ENCODE assay signal across 17 cellular contexts in genomic region chr7:144784943-144785342, GRCh38. TPM values are rescaled to one million over a fixed set of nuclear protein-coding genes. Genes with fewer than 3 reads are reported as not detected.
DNase-seq lines count a peak whose midpoint lies in the region; ATAC-seq and TF ChIP-seq lines count a peak whose summit lies in the region.
"Had no signal": no experiment of that assay in that cellular context is flagged by ENCODE, and none has a peak within 500 bp of the region (broad histone marks: within the 10 kb centered on the region; RNA-seq: fewer than 3 reads in every experiment).

No MANE protein-coding gene starts in this region.

- no peaks in the 10 kb centered on the region for H3K9me3 Mint-ChIP-seq in memory B cell
- H3K9me3 Mint-ChIP-seq in CD8-positive, alpha-beta T cell: no peaks in the 10 kb centered on the region
- H3K9me3 Mint-ChIP-seq: activated T-cell treated with anti-CD3 and anti-CD28 coated beads, Interleukin-2, amount 50 U/mL, for 72 hours; T-helper 2 cell treated with Interferon-gamma antibody and Interleukin-4, amounts not matched to agents 5 μg/mL and 100 μg/mL, for 36 hours had no signal

- intact Hi-C loops in CD8-positive, alpha-beta T cell (cut with DNase I, micrococcal nuclease): loop anchor here in 1 of 2 experiments (5.0 kb wide), 2 partner anchors 48 to 72 kb away; no protein-coding TSS in a partner anchor

- H3K36me3 Mint-ChIP-seq in memory B cell: no peaks in the 10 kb centered on the region
- no peaks in the 10 kb centered on the region for H3K36me3 Mint-ChIP-seq in CD8-positive, alpha-beta T cell
- H3K36me3 Mint-ChIP-seq: activated naive CD8-positive, alpha-beta T cell had no signal

- peaks cover 8% of the 10 kb centered on the region for H3K4me1 Mint-ChIP-seq in memory B cell
- peaks cover 7% of the 10 kb centered on the region for H3K4me1 Mint-ChIP-seq in CD8-positive, alpha-beta T cell (ENCODE audit: low read depth)

- ATAC-seq in memory B cell (ENCODE audit: low read depth): no peak
- no peak for ATAC-seq in CD8-positive, alpha-beta T cell
- no peak for ATAC-seq in HG02763 (IDR thresholded peaks at IDR 0.05; ENCODE audit: unreplicated experiment)
- ATAC-seq: activated CD4-positive, CD25-positive, alpha-beta regulatory T cell treated with anti-CD3 and anti-CD28 coated beads, Interleukin-2, amount 50 U/mL, for 24 hours; activated T-cell treated with anti-CD3 and anti-CD28 coated beads, Interleukin-2, amount 50 U/mL, for 72 hours had no signal

- H3K4me3 ChIP-seq in CD8-positive, alpha-beta T cell (ENCODE audit: low read depth, low read length): no peak overlapping the region

- no peaks in the 10 kb centered on the region for H3K27me3 ChIP-seq in CD8-positive, alpha-beta T cell (ENCODE audit: insufficient read depth, low read length)
- H3K27me3 ChIP-seq: neutrophil had no signal

- POLR2A ChIA-PET in CD8-positive, alpha-beta T cell (lab: Charles Lee): interaction anchor here (0.9 to 1.9 kb wide), 2 partner anchors 15 to 51 kb away, joined by 3 to 10 read pairs; partner anchors contain the start of gene TPK1

- no peaks in the 10 kb centered on the region for H3K4me1 ChIP-seq in CD8-positive, alpha-beta T cell (ENCODE audit: insufficient read depth, low read length)

- peak; percentile 8 for DNase-seq in AG20443 (ENCODE audit: low spot score)
- DNase-seq in LHCN-M2 (ENCODE audit: low read depth): peak; percentile 30
- peak; percentile 20 for DNase-seq in dermis blood vessel endothelial cell
- DNase-seq in memory B cell (ENCODE audit: low spot score in 2 of 2): no peak
- DNase-seq in GF-D8 (lab: John Stamatoyannopoulos, UW): no peak
- no peak for DNase-seq in CD8-positive, alpha-beta T cell
- DNase-seq in T-helper 2 cell: no peak
- DNase-seq: activated T-cell treated with anti-CD3 and anti-CD28 coated beads, Interleukin-2, amount 50 U/mL, for 72 hours; DMS79; HFFc6; KBM-7; NCI-H2029 had no signal

- peak overlapping the region; percentile 4 for H3K27ac Mint-ChIP-seq in memory B cell
- no peak overlapping the region for H3K27ac Mint-ChIP-seq in CD8-positive, alpha-beta T cell
- H3K27ac Mint-ChIP-seq: activated naive CD8-positive, alpha-beta T cell; activated T-cell treated with anti-CD3 and anti-CD28 coated beads, Interleukin-2, amount 50 U/mL, for 72 hours; HFFc6; T-helper 2 cell treated with Interferon-gamma antibody and Interleukin-4, amounts not matched to agents 5 μg/mL and 100 μg/mL, for 36 hours had no signal

- no peak for TF ChIP-seq CTCF in CD8-positive, alpha-beta T cell (IDR thresholded peaks at IDR 0.05)

- no peaks in the 10 kb centered on the region for H3K9me3 ChIP-seq in CD8-positive, alpha-beta T cell (ENCODE audit: low read length)
- H3K9me3 ChIP-seq: neutrophil had no signal

- H3K27me3 Mint-ChIP-seq in memory B cell: no peaks in the 10 kb centered on the region
- no peaks in the 10 kb centered on the region for H3K27me3 Mint-ChIP-seq in CD8-positive, alpha-beta T cell (ENCODE audit: low read depth)
- H3K27me3 Mint-ChIP-seq: activated naive CD8-positive, alpha-beta T cell had no signal

- H3K27ac ChIP-seq in CD8-positive, alpha-beta T cell (ENCODE audit: low read depth, low read length): no peak overlapping the region
- H3K27ac ChIP-seq: neutrophil had no signal

- no peak overlapping the region for H3K4me3 Mint-ChIP-seq in memory B cell
- no peak overlapping the region for H3K4me3 Mint-ChIP-seq in CD8-positive, alpha-beta T cell
- H3K4me3 Mint-ChIP-seq: activated naive CD8-positive, alpha-beta T cell; activated T-cell treated with anti-CD3 and anti-CD28 coated beads, Interleukin-2, amount 50 U/mL, for 72 hours; HFFc6; T-helper 2 cell treated with Interferon-gamma antibody and Interleukin-4, amounts not matched to agents 5 μg/mL and 100 μg/mL, for 36 hours had no signal

- no peaks in the 10 kb centered on the region for H3K36me3 ChIP-seq in CD8-positive, alpha-beta T cell (ENCODE audit: insufficient read depth, low read length)
- H3K36me3 ChIP-seq: neutrophil had no signal

- CTCF ChIA-PET in CD8-positive, alpha-beta T cell (lab: Charles Lee): interaction anchor here (1.2 kb wide), 2 partner anchors 21 to 52 kb away, joined by 3 to 5 read pairs; no protein-coding TSS in a partner anchor

RNA-seq across cellular contexts. Expression of gene TPK1, which starts 50.9 kb away (rescaled TPM):
- total RNA-seq in LHCN-M2 (2014; rRNA removed) (1.5 and 2.3 TPM in 2 replicates), dermis blood vessel endothelial cell (14.8 and 24.1 TPM in 2 replicates)
- 2.3 TPM for polyA plus RNA-seq in LHCN-M2 (2012)
- total RNA-seq in CD8-positive, alpha-beta T cell: 10 to 100 TPM; 14.7 to 15.1 TPM

Comparison
In these comparisons a context has a peak if more than half of its experiments do, and no peak if none do; other contexts are left out.
1. DNase-seq: peak in AG20443 (single experiment), LHCN-M2 (single experiment) and dermis blood vessel endothelial cell (single experiment); none in memory B cell (0 of 2), GF-D8 (single experiment), CD8-positive, alpha-beta T cell (0 of 7) and T-helper 2 cell (0 of 5).